ENCODE assay signal across 10 cellular contexts in the genomic region with DNA sequence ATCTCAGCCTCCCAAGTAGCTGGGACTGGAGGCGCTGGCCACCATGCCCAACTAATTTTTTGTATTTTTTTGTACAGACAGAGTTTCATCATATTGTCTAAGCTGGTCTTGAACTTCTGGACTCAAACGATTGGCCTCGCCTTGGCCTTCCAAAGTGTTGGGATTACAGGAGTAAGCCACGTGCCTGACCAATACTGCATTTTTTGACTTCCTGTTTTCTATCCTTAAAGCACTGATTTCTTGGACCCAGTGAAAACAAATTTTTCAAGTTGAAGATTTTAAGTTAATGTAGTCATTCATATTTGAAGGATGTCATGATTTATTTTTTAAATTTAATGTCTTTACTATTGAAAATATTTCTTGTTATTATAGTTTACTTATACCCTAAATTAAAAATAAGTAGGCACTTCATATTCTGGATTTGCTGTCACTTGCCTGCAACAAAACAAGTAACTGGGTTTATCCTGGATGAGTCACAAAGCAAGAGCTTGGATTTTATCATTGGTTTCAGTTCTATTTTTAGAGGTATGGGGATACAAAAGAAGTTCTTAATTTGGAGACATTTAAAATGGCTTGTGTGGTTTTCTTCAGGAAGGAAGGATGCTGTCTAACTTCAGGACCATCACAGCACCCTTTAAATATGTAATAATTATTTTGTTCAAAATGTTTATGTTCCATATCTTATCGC. TPM values are rescaled to one million over a fixed set of nuclear protein-coding genes. Genes with fewer than 3 reads are reported as not detected.
A peak's percentile ranks its signal among the peaks of the same experiment; 100 is the strongest.
DNase-seq lines count a peak whose midpoint lies in the region; ATAC-seq and TF ChIP-seq lines count a peak whose summit lies in the region.
"Had no signal": no experiment of that assay in that cellular context is flagged by ENCODE, and none has a peak within 500 bp of the region (broad histone marks: within the 10 kb centered on the region; RNA-seq: fewer than 3 reads in every experiment).

No MANE protein-coding gene starts in this region.

- ATAC-seq in psoas muscle: peak in 1 of 4 donors; percentile 31
- no peak for ATAC-seq in HG03442 (IDR thresholded peaks at IDR 0.05; ENCODE audit: unreplicated experiment)
- ATAC-seq: esophagus mucosa had no signal

- H3K27me3 Mint-ChIP-seq in Caco-2 (ENCODE audit: insufficient read depth, unreplicated experiment): no peaks in the 10 kb centered on the region

- intact Hi-C loops in Caco-2 (cut with micrococcal nuclease; ENCODE audit: unreplicated experiment): loop anchor here (5.0 kb wide), 1 partner anchor 122 kb away; no protein-coding TSS in a partner anchor
- intact Hi-C loops in psoas muscle (cut with DNase I): no loop called here

- TF ChIP-seq EP300 in tibial nerve (IDR thresholded peaks at IDR 0.05): no peak

- no peaks in the 10 kb centered on the region for H3K27me3 ChIP-seq in Caco-2 (replicated peaks; ENCODE audit: control insufficient read depth, insufficient read depth, low read length)
- no peaks in the 10 kb centered on the region for H3K27me3 ChIP-seq in psoas muscle (ENCODE audit: insufficient read depth in 3 of 3, low read length in 2 of 3)
- no peaks in the 10 kb centered on the region for H3K27me3 ChIP-seq in tibial nerve

- TF ChIP-seq POLR2A in tibial nerve (IDR thresholded peaks at IDR 0.05): no peak

- no peaks in the 10 kb centered on the region for H3K9me3 Mint-ChIP-seq in Caco-2 (ENCODE audit: unreplicated experiment)

- DNase-seq in Caco-2 (no peak), LHCN-M2 (ENCODE audit: low read depth) (peak; percentile 70), caudate nucleus (lab: John Stamatoyannopoulos, UW) (peak in 2 of 61 donors; percentile 10 to 36), psoas muscle (no peak), C1 segment of cervical spinal cord (lab: John Stamatoyannopoulos, UW) (no peak), tibial nerve (ENCODE audit: low spot score in 2 of 2) (no peak)
- DNase-seq in stimulated activated CD4-positive, alpha-beta T cell treated with anti-CD3 and anti-CD28 coated beads, Interleukin-15, amount 100 ng/mL, for 24 hours: no peak
- DNase-seq: NCI-H226 had no signal

- H3K27ac Mint-ChIP-seq in Caco-2 (ENCODE audit: unreplicated experiment): no peak overlapping the region

- no TSS peak for BruUV-seq in Caco-2 (replicated peaks; lab: Mats Ljungman, UMichigan)

- H3K4me1 ChIP-seq in Caco-2 (peaks cover 9% of the 10 kb centered on the region; the same call in 1 of the 2 replicates), psoas muscle (peaks cover 28% of the 10 kb centered on the region), tibial nerve (peaks cover 0 to 42% (median 14%) of the 10 kb centered on the region in 4 donors)

- H3K36me3 ChIP-seq in Caco-2 (ENCODE audit: control insufficient read depth, insufficient read depth, low read length) (no peaks in the 10 kb centered on the region), psoas muscle (ENCODE audit: insufficient read depth in 1 of 2, low read depth in 1 of 2) (peaks cover 6 to 15% of the 10 kb centered on the region in 2 donors), tibial nerve (peaks cover 0 to 8% (median 0%) of the 10 kb centered on the region in 3 donors)

- peak overlapping the region; percentile 27 for H3K4me3 Mint-ChIP-seq in Caco-2 (ENCODE audit: unreplicated experiment)

- H3K36me3 Mint-ChIP-seq in Caco-2 (ENCODE audit: insufficient read depth, unreplicated experiment): peaks cover 13% of the 10 kb centered on the region

- POLR2A ChIA-PET in Caco-2 (lab: Charles Lee): no interaction called here

- 73 to 78% (median 77%) methylated on average over 5 of the region's 5 CpGs for WGBS in psoas muscle, 3 donors
- 78 to 87% methylated on average over 5 of the region's 5 CpGs for WGBS in tibial nerve, 2 donors

- H3K4me1 Mint-ChIP-seq in Caco-2 (ENCODE audit: low read depth, unreplicated experiment): peaks cover 7% of the 10 kb centered on the region

- peak overlapping the region; percentile 14 for H3K27ac ChIP-seq in caudate nucleus (ENCODE audit: low read depth, low read length)
- peak overlapping the region; percentile 85 for H3K27ac ChIP-seq in psoas muscle
- H3K27ac ChIP-seq in tibial nerve: peak overlapping the region in 1 of 4 donors; percentile 92

- TF ChIP-seq CTCF in Caco-2 (IDR thresholded peaks at IDR 0.05; ENCODE audit: insufficient read depth in 1 of 2, low read depth in 1 of 2, low read length in 1 of 2, severe bottlenecking in 1 of 2, unreplicated experiment in 1 of 2): no peak
- TF ChIP-seq CTCF in psoas muscle (IDR thresholded peaks at IDR 0.05): no peak
- TF ChIP-seq CTCF in tibial nerve (IDR thresholded peaks at IDR 0.05): no peak

- H3K9me3 ChIP-seq in Caco-2: no peaks in the 10 kb centered on the region
- H3K9me3 ChIP-seq in psoas muscle: no peaks in the 10 kb centered on the region
- H3K9me3 ChIP-seq in tibial nerve: no peaks in the 10 kb centered on the region

- H3K4me3 ChIP-seq in Caco-2 (ENCODE audit: low read depth, low read length): no peak overlapping the region
- H3K4me3 ChIP-seq in psoas muscle: peak overlapping the region; percentile 13
- no peak overlapping the region for H3K4me3 ChIP-seq in tibial nerve

- CTCF ChIA-PET in Caco-2 (lab: Charles Lee): no interaction called here

RNA-seq across cellular contexts. Expression of gene VPS45, which starts 2.2 kb away (rescaled TPM):
- 19.8 and 25.0 TPM in 2 replicates for total RNA-seq in Caco-2 (2022)
- 39.8 and 41.4 TPM in 2 replicates for total RNA-seq in LHCN-M2 (2014; rRNA removed)
- polyA plus RNA-seq in LHCN-M2 (2012): 26.1 TPM
- total RNA-seq in psoas muscle: 10 to 100 TPM; 18.7 to 25.5 (median 19.2) TPM
- 10 to 100 TPM; 13.0 to 36.0 (median 15.0) TPM for polyA plus RNA-seq in psoas muscle
- 10 to 100 TPM; 32.6 to 41.2 (median 37.1) TPM for total RNA-seq in tibial nerve

RNA-seq across cellular contexts. Expression of gene OTUD7B, which starts 54.8 kb away (rescaled TPM):
- total RNA-seq in Caco-2 (2022) (18.3 and 19.6 TPM in 2 replicates), LHCN-M2 (2014; rRNA removed) (12.0 and 12.1 TPM in 2 replicates), psoas muscle (10 to 100 TPM; 47.4 to 62.0 (median 59.4) TPM), tibial nerve (10 to 100 TPM; 54.3 to 84.6 (median 80.1) TPM)
- 6.6 TPM for polyA plus RNA-seq in LHCN-M2 (2012)
- polyA plus RNA-seq in psoas muscle: 10 to 100 TPM in 1 of 3 donors, 1 to 10 TPM in 2; 6.8 to 29.6 (median 9.8) TPM
